ENCODE assay signal across 1 cellular context in genomic region chr20:63101781-63102719, GRCh38.
TF ChIP-seq lines count a peak whose summit lies in the region.

No MANE protein-coding gene starts in this region.

TF ChIP-seq in GM12878, 131 proteins besides CTCF, POLR2A, EP300 and RAD21 (continued from another document and continues in another):
- no peak for TF ChIP-seq ZNF592 (IDR thresholded peaks at IDR 0.05)
- TF ChIP-seq PAX5 (IDR thresholded peaks at IDR 0.05; ENCODE audit: borderline replicate concordance, low read depth, low read length) = peak; percentile 98
- TF ChIP-seq CEBPZ (IDR thresholded peaks at IDR 0.05; ENCODE audit: low read depth, low read length) = no peak
- TF ChIP-seq MYC (IDR thresholded peaks at IDR 0.05; ENCODE audit: insufficient read depth, insufficient read length, insufficient replicate concordance, low read length, severe bottlenecking) = no peak
- no peak for TF ChIP-seq MTA2 (IDR thresholded peaks at IDR 0.05; ENCODE audit: low read depth)
- TF ChIP-seq, protein P1, sequence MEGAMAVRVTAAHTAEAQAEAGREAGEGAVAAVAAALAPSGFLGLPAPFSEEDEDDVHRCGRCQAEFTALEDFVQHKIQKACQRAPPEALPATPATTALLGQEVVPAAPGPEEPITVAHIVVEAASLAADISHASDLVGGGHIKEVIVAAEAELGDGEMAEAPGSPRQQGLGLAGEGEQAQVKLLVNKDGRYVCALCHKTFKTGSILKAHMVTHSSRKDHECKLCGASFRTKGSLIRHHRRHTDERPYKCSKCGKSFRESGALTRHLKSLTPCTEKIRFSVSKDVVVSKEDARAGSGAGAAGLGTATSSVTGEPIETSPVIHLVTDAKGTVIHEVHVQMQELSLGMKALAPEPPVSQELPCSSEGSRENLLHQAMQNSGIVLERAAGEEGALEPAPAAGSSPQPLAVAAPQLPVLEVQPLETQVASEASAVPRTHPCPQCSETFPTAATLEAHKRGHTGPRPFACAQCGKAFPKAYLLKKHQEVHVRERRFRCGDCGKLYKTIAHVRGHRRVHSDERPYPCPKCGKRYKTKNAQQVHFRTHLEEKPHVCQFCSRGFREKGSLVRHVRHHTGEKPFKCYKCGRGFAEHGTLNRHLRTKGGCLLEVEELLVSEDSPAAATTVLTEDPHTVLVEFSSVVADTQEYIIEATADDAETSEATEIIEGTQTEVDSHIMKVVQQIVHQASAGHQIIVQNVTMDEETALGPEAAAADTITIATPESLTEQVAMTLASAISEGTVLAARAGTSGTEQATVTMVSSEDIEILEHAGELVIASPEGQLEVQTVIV (IDR thresholded peaks at IDR 0.05; ENCODE audit: borderline replicate concordance, partially characterized antibody) = no peak
- TF ChIP-seq, protein P2, sequence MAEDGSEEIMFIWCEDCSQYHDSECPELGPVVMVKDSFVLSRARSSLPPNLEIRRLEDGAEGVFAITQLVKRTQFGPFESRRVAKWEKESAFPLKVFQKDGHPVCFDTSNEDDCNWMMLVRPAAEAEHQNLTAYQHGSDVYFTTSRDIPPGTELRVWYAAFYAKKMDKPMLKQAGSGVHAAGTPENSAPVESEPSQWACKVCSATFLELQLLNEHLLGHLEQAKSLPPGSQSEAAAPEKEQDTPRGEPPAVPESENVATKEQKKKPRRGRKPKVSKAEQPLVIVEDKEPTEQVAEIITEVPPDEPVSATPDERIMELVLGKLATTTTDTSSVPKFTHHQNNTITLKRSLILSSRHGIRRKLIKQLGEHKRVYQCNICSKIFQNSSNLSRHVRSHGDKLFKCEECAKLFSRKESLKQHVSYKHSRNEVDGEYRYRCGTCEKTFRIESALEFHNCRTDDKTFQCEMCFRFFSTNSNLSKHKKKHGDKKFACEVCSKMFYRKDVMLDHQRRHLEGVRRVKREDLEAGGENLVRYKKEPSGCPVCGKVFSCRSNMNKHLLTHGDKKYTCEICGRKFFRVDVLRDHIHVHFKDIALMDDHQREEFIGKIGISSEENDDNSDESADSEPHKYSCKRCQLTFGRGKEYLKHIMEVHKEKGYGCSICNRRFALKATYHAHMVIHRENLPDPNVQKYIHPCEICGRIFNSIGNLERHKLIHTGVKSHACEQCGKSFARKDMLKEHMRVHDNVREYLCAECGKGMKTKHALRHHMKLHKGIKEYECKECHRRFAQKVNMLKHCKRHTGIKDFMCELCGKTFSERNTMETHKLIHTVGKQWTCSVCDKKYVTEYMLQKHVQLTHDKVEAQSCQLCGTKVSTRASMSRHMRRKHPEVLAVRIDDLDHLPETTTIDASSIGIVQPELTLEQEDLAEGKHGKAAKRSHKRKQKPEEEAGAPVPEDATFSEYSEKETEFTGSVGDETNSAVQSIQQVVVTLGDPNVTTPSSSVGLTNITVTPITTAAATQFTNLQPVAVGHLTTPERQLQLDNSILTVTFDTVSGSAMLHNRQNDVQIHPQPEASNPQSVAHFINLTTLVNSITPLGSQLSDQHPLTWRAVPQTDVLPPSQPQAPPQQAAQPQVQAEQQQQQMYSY (CRISPR knock-in tag; IDR thresholded peaks at IDR 0.05) = no peak
- TF ChIP-seq MEF2B (IDR thresholded peaks at IDR 0.05; ENCODE audit: partially characterized antibody, poor library complexity, severe bottlenecking) = peak; percentile 22
- TF ChIP-seq SUPT20H (IDR thresholded peaks at IDR 0.05; ENCODE audit: borderline replicate concordance, control insufficient read depth, low read depth, low read length) = no peak
- no peak; the same call in 1 of the 2 replicates for TF ChIP-seq LARP7 (IDR thresholded peaks at IDR 0.05)
- TF ChIP-seq, protein P3, sequence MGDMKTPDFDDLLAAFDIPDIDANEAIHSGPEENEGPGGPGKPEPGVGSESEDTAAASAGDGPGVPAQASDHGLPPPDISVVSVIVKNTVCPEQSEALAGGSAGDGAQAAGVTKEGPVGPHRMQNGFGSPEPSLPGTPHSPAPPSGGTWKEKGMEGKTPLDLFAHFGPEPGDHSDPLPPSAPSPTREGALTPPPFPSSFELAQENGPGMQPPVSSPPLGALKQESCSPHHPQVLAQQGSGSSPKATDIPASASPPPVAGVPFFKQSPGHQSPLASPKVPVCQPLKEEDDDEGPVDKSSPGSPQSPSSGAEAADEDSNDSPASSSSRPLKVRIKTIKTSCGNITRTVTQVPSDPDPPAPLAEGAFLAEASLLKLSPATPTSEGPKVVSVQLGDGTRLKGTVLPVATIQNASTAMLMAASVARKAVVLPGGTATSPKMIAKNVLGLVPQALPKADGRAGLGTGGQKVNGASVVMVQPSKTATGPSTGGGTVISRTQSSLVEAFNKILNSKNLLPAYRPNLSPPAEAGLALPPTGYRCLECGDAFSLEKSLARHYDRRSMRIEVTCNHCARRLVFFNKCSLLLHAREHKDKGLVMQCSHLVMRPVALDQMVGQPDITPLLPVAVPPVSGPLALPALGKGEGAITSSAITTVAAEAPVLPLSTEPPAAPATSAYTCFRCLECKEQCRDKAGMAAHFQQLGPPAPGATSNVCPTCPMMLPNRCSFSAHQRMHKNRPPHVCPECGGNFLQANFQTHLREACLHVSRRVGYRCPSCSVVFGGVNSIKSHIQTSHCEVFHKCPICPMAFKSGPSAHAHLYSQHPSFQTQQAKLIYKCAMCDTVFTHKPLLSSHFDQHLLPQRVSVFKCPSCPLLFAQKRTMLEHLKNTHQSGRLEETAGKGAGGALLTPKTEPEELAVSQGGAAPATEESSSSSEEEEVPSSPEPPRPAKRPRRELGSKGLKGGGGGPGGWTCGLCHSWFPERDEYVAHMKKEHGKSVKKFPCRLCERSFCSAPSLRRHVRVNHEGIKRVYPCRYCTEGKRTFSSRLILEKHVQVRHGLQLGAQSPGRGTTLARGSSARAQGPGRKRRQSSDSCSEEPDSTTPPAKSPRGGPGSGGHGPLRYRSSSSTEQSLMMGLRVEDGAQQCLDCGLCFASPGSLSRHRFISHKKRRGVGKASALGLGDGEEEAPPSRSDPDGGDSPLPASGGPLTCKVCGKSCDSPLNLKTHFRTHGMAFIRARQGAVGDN (IDR thresholded peaks at IDR 0.05) = peak; percentile 65
- TF ChIP-seq BACH1 (IDR thresholded peaks at IDR 0.05; ENCODE audit: borderline replicate concordance) = 0 out of 2 replicates have a peak, but pooled peaks have one; percentile 15
- no peak for TF ChIP-seq ZNF622 (IDR thresholded peaks at IDR 0.05)
- no peak for TF ChIP-seq MEF2A (IDR thresholded peaks at IDR 0.05; ENCODE audit: insufficient read depth, low read depth, low read length)
- no peak for TF ChIP-seq ESRRA (IDR thresholded peaks at IDR 0.05; ENCODE audit: low read length)
- TF ChIP-seq, protein P4, sequence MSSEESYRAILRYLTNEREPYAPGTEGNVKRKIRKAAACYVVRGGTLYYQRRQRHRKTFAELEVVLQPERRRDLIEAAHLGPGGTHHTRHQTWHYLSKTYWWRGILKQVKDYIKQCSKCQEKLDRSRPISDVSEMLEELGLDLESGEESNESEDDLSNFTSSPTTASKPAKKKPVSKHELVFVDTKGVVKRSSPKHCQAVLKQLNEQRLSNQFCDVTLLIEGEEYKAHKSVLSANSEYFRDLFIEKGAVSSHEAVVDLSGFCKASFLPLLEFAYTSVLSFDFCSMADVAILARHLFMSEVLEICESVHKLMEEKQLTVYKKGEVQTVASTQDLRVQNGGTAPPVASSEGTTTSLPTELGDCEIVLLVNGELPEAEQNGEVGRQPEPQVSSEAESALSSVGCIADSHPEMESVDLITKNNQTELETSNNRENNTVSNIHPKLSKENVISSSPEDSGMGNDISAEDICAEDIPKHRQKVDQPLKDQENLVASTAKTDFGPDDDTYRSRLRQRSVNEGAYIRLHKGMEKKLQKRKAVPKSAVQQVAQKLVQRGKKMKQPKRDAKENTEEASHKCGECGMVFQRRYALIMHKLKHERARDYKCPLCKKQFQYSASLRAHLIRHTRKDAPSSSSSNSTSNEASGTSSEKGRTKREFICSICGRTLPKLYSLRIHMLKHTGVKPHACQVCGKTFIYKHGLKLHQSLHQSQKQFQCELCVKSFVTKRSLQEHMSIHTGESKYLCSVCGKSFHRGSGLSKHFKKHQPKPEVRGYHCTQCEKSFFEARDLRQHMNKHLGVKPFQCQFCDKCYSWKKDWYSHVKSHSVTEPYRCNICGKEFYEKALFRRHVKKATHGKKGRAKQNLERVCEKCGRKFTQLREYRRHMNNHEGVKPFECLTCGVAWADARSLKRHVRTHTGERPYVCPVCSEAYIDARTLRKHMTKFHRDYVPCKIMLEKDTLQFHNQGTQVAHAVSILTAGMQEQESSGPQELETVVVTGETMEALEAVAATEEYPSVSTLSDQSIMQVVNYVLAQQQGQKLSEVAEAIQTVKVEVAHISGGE (CRISPR knock-in tag; IDR thresholded peaks at IDR 0.05) = no peak
- TF ChIP-seq MLLT1 (IDR thresholded peaks at IDR 0.05) = 0 out of 2 replicates have a peak, but pooled peaks have one; percentile 38
- no peak for TF ChIP-seq IRF3 (IDR thresholded peaks at IDR 0.05)
- TF ChIP-seq, protein P5, sequence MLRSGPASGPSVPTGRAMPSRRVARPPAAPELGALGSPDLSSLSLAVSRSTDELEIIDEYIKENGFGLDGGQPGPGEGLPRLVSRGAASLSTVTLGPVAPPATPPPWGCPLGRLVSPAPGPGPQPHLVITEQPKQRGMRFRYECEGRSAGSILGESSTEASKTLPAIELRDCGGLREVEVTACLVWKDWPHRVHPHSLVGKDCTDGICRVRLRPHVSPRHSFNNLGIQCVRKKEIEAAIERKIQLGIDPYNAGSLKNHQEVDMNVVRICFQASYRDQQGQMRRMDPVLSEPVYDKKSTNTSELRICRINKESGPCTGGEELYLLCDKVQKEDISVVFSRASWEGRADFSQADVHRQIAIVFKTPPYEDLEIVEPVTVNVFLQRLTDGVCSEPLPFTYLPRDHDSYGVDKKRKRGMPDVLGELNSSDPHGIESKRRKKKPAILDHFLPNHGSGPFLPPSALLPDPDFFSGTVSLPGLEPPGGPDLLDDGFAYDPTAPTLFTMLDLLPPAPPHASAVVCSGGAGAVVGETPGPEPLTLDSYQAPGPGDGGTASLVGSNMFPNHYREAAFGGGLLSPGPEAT (IDR thresholded peaks at IDR 0.05; ENCODE audit: low read depth) = no peak
- no peak for TF ChIP-seq SIN3A (IDR thresholded peaks at IDR 0.05; ENCODE audit: low read depth, low read length)
- TF ChIP-seq IKZF2 (IDR thresholded peaks at IDR 0.05) = peak in 1 of 2 experiments; percentile 38; a peak in 1 of 4 replicates
- TF ChIP-seq POLR2AphosphoS2 (IDR thresholded peaks at IDR 0.05; ENCODE audit: low read depth, low read length) = no peak
- no peak for TF ChIP-seq PML (IDR thresholded peaks at IDR 0.05; ENCODE audit: low read length)
